22 cellular contexts compared by ENCODE assay signal in genomic region chr15:67768592-67768991, GRCh38. TPM values are rescaled to one million over a fixed set of nuclear protein-coding genes. Genes with fewer than 3 reads are reported as not detected.
"Had no signal": no experiment of that assay in that cellular context is flagged by ENCODE, and none has a peak within 500 bp of the region (broad histone marks: within the 10 kb centered on the region; RNA-seq: fewer than 3 reads in every experiment).

No MANE protein-coding gene starts in this region.

- H3K27ac ChIP-seq: adrenal gland, PC-9 had no signal

- H3K9me3 ChIP-seq: adrenal gland, SK-N-SH had no signal

- ATAC-seq: activated CD8-positive, alpha-beta T cell treated with anti-CD3 and anti-CD28 coated beads, Interleukin-2, amount 10 ng/mL, durations not matched to agents 7 days and 5 days had no signal

- H3K9me2 ChIP-seq: SK-N-SH had no signal

- H3K9ac ChIP-seq: SK-N-SH had no signal

- H3K9me3 Mint-ChIP-seq: activated naive CD8-positive, alpha-beta T cell treated with anti-CD3 and anti-CD28 coated beads, Interleukin-2, amount 10 ng/mL, durations not matched to agents 7 days and 5 days; T-helper 1 cell treated with Interleukin-12 subunit alpha and Interleukin-12 subunit beta and Interleukin-4 antibody, amounts not matched to agents 30 μg/mL and 1 μg/mL, for 36 hours had no signal

- H3K27ac Mint-ChIP-seq: activated CD8-positive, alpha-beta T cell treated with anti-CD3 and anti-CD28 coated beads, Interleukin-2, amount 10 ng/mL, durations not matched to agents 7 days and 5 days; activated naive CD8-positive, alpha-beta T cell treated with anti-CD3 and anti-CD28 coated beads, Interleukin-2, amount 10 ng/mL, durations not matched to agents 7 days and 5 days; T-helper 1 cell treated with Interleukin-12 subunit alpha and Interleukin-12 subunit beta and Interleukin-4 antibody, amounts not matched to agents 30 μg/mL and 1 μg/mL, for 36 hours had no signal

- H3K4me1 ChIP-seq: adrenal gland had no signal

- H3K4me3 ChIP-seq: adrenal gland, PC-9 had no signal

- H3K4me2 ChIP-seq: PC-9, SK-N-SH had no signal

- H2AFZ ChIP-seq: PC-9 had no signal

- H3K27me3 Mint-ChIP-seq: activated naive CD8-positive, alpha-beta T cell treated with anti-CD3 and anti-CD28 coated beads, Interleukin-2, amount 10 ng/mL, durations not matched to agents 7 days and 5 days had no signal

- H3K27me3 ChIP-seq: adrenal gland had no signal

- DNase-seq: activated CD4-positive, alpha-beta T cell treated with anti-CD3 and anti-CD28 coated beads for 4 hours; activated CD4-positive, alpha-beta T cell treated with anti-CD3 and anti-CD28 coated beads, Interleukin-2, amount 50 U/mL, for 4 hours; activated CD4-positive, CD25-positive, alpha-beta regulatory T cell; activated CD8-positive, alpha-beta memory T cell treated with anti-CD3 and anti-CD28 coated beads, Interleukin-2, amount 50 U/mL, for 48 hours; activated CD8-positive, alpha-beta T cell treated with anti-CD3 and anti-CD28 coated beads, Interleukin-2, amount 10 ng/mL, durations not matched to agents 7 days and 5 days; activated naive CD4-positive, alpha-beta T cell treated with anti-CD3 and anti-CD28 coated beads, Interleukin-2, amount 50 U/mL, for 16 hours; activated naive CD8-positive, alpha-beta T cell treated with anti-CD3 and anti-CD28 coated beads, Interleukin-2, amount 10 ng/mL, durations not matched to agents 7 days and 5 days; activated T-cell treated with anti-CD3 and anti-CD28 coated beads, Interleukin-2, amount 50 U/mL, for 1 hour; adrenal gland; anterior cingulate cortex; cerebellar nuclear complex; NCI-H187 treated with DMSO at 0.1 percent for 48 hours; NCI-H2081 treated with DMSO at 0.1 percent for 48 hours; NCI-H2171; NCI-H2227 treated with DMSO at 0.1 percent for 48 hours; NCI-H446 treated with DMSO at 0.1 percent for 48 hours; NCI-H524 treated with DMSO at 0.1 percent for 48 hours; NCI-H82; PC-9; SK-N-SH had no signal

- H3K4me3 Mint-ChIP-seq: activated CD8-positive, alpha-beta T cell treated with anti-CD3 and anti-CD28 coated beads, Interleukin-2, amount 10 ng/mL, durations not matched to agents 7 days and 5 days; activated naive CD8-positive, alpha-beta T cell treated with anti-CD3 and anti-CD28 coated beads, Interleukin-2, amount 10 ng/mL, durations not matched to agents 7 days and 5 days; T-helper 1 cell treated with Interleukin-12 subunit alpha and Interleukin-12 subunit beta and Interleukin-4 antibody, amounts not matched to agents 30 μg/mL and 1 μg/mL, for 36 hours had no signal

RNA-seq across cellular contexts. Expression of gene SKOR1, which starts 56.7 kb away (rescaled TPM):
- total RNA-seq: RPMI7951 had no signal
